Comparison of ENCODE assay signal across 9 cellular contexts in genomic region chr5:172002310-172002709, GRCh38. TPM values are rescaled to one million over a fixed set of nuclear protein-coding genes. Genes with fewer than 3 reads are reported as not detected.
DNase-seq lines count a peak whose midpoint lies in the region; ATAC-seq and TF ChIP-seq lines count a peak whose summit lies in the region.
"Had no signal": no experiment of that assay in that cellular context is flagged by ENCODE, and none has a peak within 500 bp of the region (broad histone marks: within the 10 kb centered on the region; RNA-seq: fewer than 3 reads in every experiment).

No MANE protein-coding gene starts in this region.

- no peak overlapping the region for H3K4me3 ChIP-seq in A673 (ENCODE audit: low read depth, low read length, poor library complexity, severe bottlenecking)

- ATAC-seq in GM18517 (IDR thresholded peaks at IDR 0.05; ENCODE audit: unreplicated experiment) = no peak
- no peak for ATAC-seq in HG02852 (IDR thresholded peaks at IDR 0.05; ENCODE audit: unreplicated experiment)
- no peak for ATAC-seq in GM18498 (IDR thresholded peaks at IDR 0.05; ENCODE audit: unreplicated experiment)
- ATAC-seq: activated CD8-positive, alpha-beta memory T cell treated with anti-CD3 and anti-CD28 coated beads, Interleukin-2, amount 10 ng/mL, durations not matched to agents 7 days and 5 days had no signal

- H3K27ac ChIP-seq in A673 (ENCODE audit: low read depth, low read length, poor library complexity, severe bottlenecking) = no peak overlapping the region
- H3K27ac ChIP-seq in RWPE1 = no peak overlapping the region

- intact Hi-C loops in A673 (cut with micrococcal nuclease; ENCODE audit: unreplicated experiment) = loop anchor here (10.0 kb wide), 1 partner anchor 88 kb away; no protein-coding TSS in a partner anchor

- CTCF ChIA-PET in A673 (lab: Charles Lee) (interaction anchor here (0.7 kb wide), 1 partner anchor 57 kb away, joined by 3 read pairs; no protein-coding TSS in a partner anchor), RWPE1 (lab: Yijun Ruan, JAX) (interaction anchor here (0.7 kb wide), 2 partner anchors 227 to 377 kb away, joined by 3 read pairs; no protein-coding TSS in a partner anchor)

- no TSS peak for BruUV-seq in A673 (replicated peaks; lab: Mats Ljungman, UMichigan)

- H3K4me1 ChIP-seq in A673 (ENCODE audit: insufficient read depth, low read length, poor library complexity, severe bottlenecking) = peaks cover 6% of the 10 kb centered on the region

- POLR2A ChIA-PET in A673 (lab: Charles Lee; ENCODE audit: low non-redundant PET) = no interaction called here
- POLR2A ChIA-PET in RWPE1 (lab: Yijun Ruan, JAX; ENCODE audit: low non-redundant PET) = no interaction called here

- no peaks in the 10 kb centered on the region for H3K36me3 ChIP-seq in A673 (ENCODE audit: insufficient read depth, low read length, poor library complexity, severe bottlenecking)

- H3K9me3 ChIP-seq in A673 (ENCODE audit: low read depth, low read length, poor library complexity, severe bottlenecking) = no peaks in the 10 kb centered on the region

- H3K27me3 ChIP-seq in A673 (replicated peaks; ENCODE audit: insufficient read depth, low read depth, low read length, poor library complexity) = no peaks in the 10 kb centered on the region

- TF ChIP-seq CTCF in A673 (conservative IDR thresholded peaks at IDR 0.05; ENCODE audit: low read depth, low read length) (peak; percentile 52), RWPE1 (conservative IDR thresholded peaks at IDR 0.05; ENCODE audit: low read depth) (peak; percentile 46)

- DNase-seq in A673 (ENCODE audit: low spot score) = peak; percentile 40
- DNase-seq in ELR (ENCODE audit: low read depth) = peak; percentile 53
- DNase-seq in RWPE1 (ENCODE audit: low spot score) = no peak
- DNase-seq in iPS-NIHi11 (ENCODE audit: low spot score) = peak; percentile 29
- no peak for DNase-seq in EL
- DNase-seq: activated CD8-positive, alpha-beta memory T cell treated with anti-CD3 and anti-CD28 coated beads, Interleukin-2, amount 10 ng/mL, durations not matched to agents 7 days and 5 days had no signal

RNA-seq across cellular contexts. Expression of gene FBXW11, which starts 4.1 kb away (rescaled TPM):
- 34.9 and 40.2 TPM in 2 replicates for total RNA-seq in A673 (2021)

Comparison
In these comparisons a context has a peak if more than half of its experiments do, and no peak if none do; other contexts are left out.
1. DNase-seq: peak in A673 (single experiment), ELR (single experiment) and iPS-NIHi11 (single experiment); none in RWPE1 (single experiment) and EL (single experiment).